14 cellular contexts compared by ENCODE assay signal in genomic region chr6:34565722-34566137, GRCh38. TPM values are rescaled to one million over a fixed set of nuclear protein-coding genes. Genes with fewer than 3 reads are reported as not detected.
"Had no signal": no experiment of that assay in that cellular context is flagged by ENCODE, and none has a peak within 500 bp of the region (broad histone marks: within the 10 kb centered on the region; RNA-seq: fewer than 3 reads in every experiment).

No MANE protein-coding gene starts in this region.

- DNase-seq: activated CD4-positive, CD25-positive, alpha-beta regulatory T cell; activated naive CD4-positive, alpha-beta T cell treated with anti-CD3 and anti-CD28 coated beads, Interleukin-2, amount 50 U/mL, for 16 hours; adrenal gland; effector CD8-positive, alpha-beta T cell; erythroblast; left ventricle myocardium superior; mesendoderm; stimulated activated CD4-positive, alpha-beta T cell treated with anti-CD3 and anti-CD28 coated beads, Interleukin-4, amount 100 ng/mL, for 24 hours; stomach had no signal

- H3K9me3 ChIP-seq: adrenal gland, pancreas, stomach, thoracic aorta had no signal

- H3K4me3 ChIP-seq: adrenal gland, coronary artery, pancreas, stomach, thoracic aorta had no signal

- ATAC-seq: left ventricle myocardium superior, pancreas had no signal

- H3K36me3 ChIP-seq: adrenal gland, pancreas, stomach, thoracic aorta had no signal

- H3K4me1 ChIP-seq: adrenal gland, pancreas had no signal

- H3K27ac ChIP-seq: adrenal gland, coronary artery, pancreas, stomach, thoracic aorta had no signal

- H3K27me3 ChIP-seq: adrenal gland, pancreas had no signal

RNA-seq across cellular contexts. Expression of gene SPDEF, which starts 9.6 kb away (rescaled TPM):
- total RNA-seq: kidney epithelial cell, left ventricle myocardium superior, renal cortical epithelial cell, thoracic aorta had no signal
